ENCODE assay signal across 32 cellular contexts in the genomic region with DNA sequence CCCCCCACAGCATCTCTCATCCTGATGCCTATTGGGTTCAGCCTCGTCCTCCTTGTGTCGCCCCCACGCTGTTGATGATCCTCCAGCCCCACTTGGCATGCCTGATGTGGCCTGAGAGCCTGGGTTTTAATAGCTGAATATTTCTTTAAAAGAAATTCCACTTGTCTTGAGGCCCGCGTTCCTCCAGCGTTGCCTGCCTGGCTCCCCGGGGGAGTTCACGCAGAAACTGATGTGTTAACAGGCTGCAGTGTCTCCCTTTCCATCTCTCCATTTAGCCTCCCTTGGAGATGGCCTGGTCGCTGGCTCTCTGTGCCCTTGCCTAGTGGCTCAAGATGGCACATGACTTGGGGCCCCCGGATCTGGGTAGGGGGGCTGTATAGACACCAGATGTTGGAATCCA. TPM values are rescaled to one million over a fixed set of nuclear protein-coding genes. Genes with fewer than 3 reads are reported as not detected.
"Had no signal": no experiment of that assay in that cellular context is flagged by ENCODE, and none has a peak within 500 bp of the region (broad histone marks: within the 10 kb centered on the region; RNA-seq: fewer than 3 reads in every experiment).

No MANE protein-coding gene starts in this region.

- H3K9me3 Mint-ChIP-seq: neural crest cell had no signal

- H3K36me3 Mint-ChIP-seq: mesothelial cell of epicardium had no signal

- FAIRE-seq: frontal cortex, keratinocyte had no signal

- DNase-seq: dermis blood vessel endothelial cell; effector memory CD4-positive, alpha-beta T cell; erythroblast; esophagus squamous epithelium; head of caudate nucleus; naive B cell; right cardiac atrium; sigmoid colon; stimulated activated CD4-positive, alpha-beta T cell treated with anti-CD3 and anti-CD28 coated beads, Interleukin-15, amount 100 ng/mL, for 24 hours; stimulated activated CD4-positive, alpha-beta T cell treated with anti-CD3 and anti-CD28 coated beads, Interleukin-4, amount 100 ng/mL, for 1 hour; stimulated activated CD8-positive, alpha-beta memory T cell treated with anti-CD3 and anti-CD28 coated beads, Interleukin-4, amount 100 ng/mL, for 48 hours; stimulated activated naive CD4-positive, alpha-beta T cell; stimulated activated naive CD8-positive, alpha-beta T cell treated with anti-CD3 and anti-CD28 coated beads, Interleukin-15, amount 100 ng/mL, for 72 hours; trophoblast cell had no signal

- H3K36me3 ChIP-seq: esophagus squamous epithelium, prostate gland, sigmoid colon, suprapubic skin, vagina had no signal

- H3K27ac Mint-ChIP-seq: memory B cell; mesothelial cell of epicardium; naive B cell; natural killer cell treated with Interleukin-12 subunit alpha and Interleukin-12 subunit beta and Interleukin-15 and Interleukin-18, amount 100 ng/mL, for 72 hours; stimulated activated naive CD8-positive, alpha-beta T cell treated with anti-CD3 and anti-CD28 coated beads, Interleukin-15, amount 100 ng/mL, for 72 hours had no signal

- H3K4me1 Mint-ChIP-seq: memory B cell; mesothelial cell of epicardium; stimulated activated naive CD8-positive, alpha-beta T cell treated with anti-CD3 and anti-CD28 coated beads, Interleukin-15, amount 100 ng/mL, for 72 hours had no signal

- H3K27ac ChIP-seq: coronary artery, esophagus squamous epithelium, prostate gland, sigmoid colon, suprapubic skin, vagina had no signal

- H3K9me3 ChIP-seq: prostate gland had no signal

- H3K27me3 ChIP-seq: vagina had no signal

- ATAC-seq: left lobe of liver; mucosa of descending colon; natural killer cell treated with Interleukin-12 subunit alpha and Interleukin-12 subunit beta and Interleukin-15 and Interleukin-18, amount 100 ng/mL, for 72 hours; right cardiac atrium; stimulated activated naive CD8-positive, alpha-beta T cell treated with anti-CD3 and anti-CD28 coated beads, Interleukin-15, amount 100 ng/mL, for 72 hours had no signal

- H3K4me3 Mint-ChIP-seq: memory B cell; mesothelial cell of epicardium; naive B cell; natural killer cell treated with Interleukin-12 subunit alpha and Interleukin-12 subunit beta and Interleukin-15 and Interleukin-18, amount 100 ng/mL, for 72 hours; neural crest cell; stimulated activated naive CD8-positive, alpha-beta T cell treated with anti-CD3 and anti-CD28 coated beads, Interleukin-15, amount 100 ng/mL, for 72 hours had no signal

- H3K4me1 ChIP-seq: prostate gland, suprapubic skin, vagina had no signal

- H3K4me3 ChIP-seq: coronary artery, esophagus squamous epithelium, lung, mucosa of descending colon, prostate gland, sigmoid colon, suprapubic skin, vagina had no signal

RNA-seq across cellular contexts. Expression of a gene that starts 9.4 kb away (rescaled TPM):
- total RNA-seq: dermis blood vessel endothelial cell; fibroblast of villous mesenchyme; left lobe of liver; liver; lung; mesothelial cell of epicardium; natural killer cell treated with Interleukin-12 subunit alpha and Interleukin-12 subunit beta and Interleukin-15 and Interleukin-18, amount 100 ng/mL, for 72 hours; neural crest cell; osteocyte; right cardiac atrium; sigmoid colon; skeletal muscle tissue; suprapubic skin; ureter; vagina had no signal
- polyA plus RNA-seq: keratinocyte, liver, lung, right cardiac atrium had no signal
